ENCODE assay signal across 8 cellular contexts in the genomic region with DNA sequence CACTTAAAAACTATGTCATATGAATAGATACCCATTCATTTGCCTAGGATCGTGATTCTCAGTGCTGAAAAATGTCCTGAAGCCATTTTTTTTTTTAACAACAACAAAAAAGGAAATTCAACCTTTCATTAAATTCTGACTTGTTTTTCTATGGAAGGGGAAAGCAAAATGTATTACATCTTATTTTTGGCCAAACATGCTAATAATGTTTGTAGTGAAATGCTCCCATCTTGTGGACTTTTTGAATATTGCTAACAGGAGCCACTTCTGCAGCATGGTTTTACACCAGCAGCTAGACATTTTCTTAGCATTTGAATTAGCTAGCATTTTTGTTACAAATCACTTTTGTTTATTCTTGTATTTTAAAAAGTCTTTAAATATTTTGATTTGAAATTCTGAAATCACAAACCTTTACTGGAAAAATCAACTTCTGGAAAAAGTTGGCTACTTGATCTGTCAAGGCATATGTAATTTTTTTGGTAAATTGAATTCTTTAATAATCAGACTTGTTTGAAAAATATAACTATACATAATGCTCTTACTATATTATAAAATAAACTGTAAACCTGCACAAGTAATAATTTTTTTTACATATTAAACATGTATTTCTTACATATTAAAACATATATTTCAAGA.
DNase-seq lines count a peak whose midpoint lies in the region; ATAC-seq, FAIRE-seq and TF ChIP-seq lines count a peak whose summit lies in the region.

No MANE protein-coding gene starts in this region.

- ATAC-seq in K562 = peak; percentile 64
- peak; percentile 69 for ATAC-seq in left lobe of liver
- ATAC-seq in GM21737 (IDR thresholded peaks at IDR 0.05; ENCODE audit: unreplicated experiment) = no peak
- no peak for ATAC-seq in HG03135 (IDR thresholded peaks at IDR 0.05; ENCODE audit: unreplicated experiment)
- no peak for ATAC-seq in GM19397 (IDR thresholded peaks at IDR 0.05; ENCODE audit: unreplicated experiment)

- H3K27me3 ChIP-seq in K562 (ENCODE audit: control insufficient read depth in 2 of 2, insufficient read depth in 2 of 2, low read length in 2 of 2) = no peaks in the 10 kb centered on the region

- H4K20me1 ChIP-seq in K562 (replicated peaks; ENCODE audit: control insufficient read depth, insufficient read depth, low read length) = no peaks in the 10 kb centered on the region

- H2AFZ ChIP-seq in K562 (ENCODE audit: low read depth, low read length) = no peak overlapping the region

- no peak overlapping the region for H3K4me3 ChIP-seq in K562

- CTCF ChIA-PET in K562 (lab: Yijun Ruan, JAX; ENCODE audit: low intra/inter-chr PET ratio) = interaction anchor here (0.7 to 1.8 kb wide), 3 partner anchors 69 to 368 kb away, joined by 3 to 13 read pairs (median 3); no protein-coding TSS in a partner anchor

- no peaks in the 10 kb centered on the region for H3K9me1 ChIP-seq in K562 (ENCODE audit: control insufficient read depth, insufficient read depth, low read length)

- H3K36me3 ChIP-seq in K562 (ENCODE audit: control insufficient read depth, insufficient read depth, low read length) = peaks cover 15% of the 10 kb centered on the region; the same call in 2 of the 3 replicates

- no peaks in the 10 kb centered on the region for H3K79me2 ChIP-seq in K562 (ENCODE audit: control insufficient read depth, insufficient read depth, low read length)

- TF ChIP-seq EP300 in K562 (IDR thresholded peaks at IDR 0.05; ENCODE audit: low read length) = no peak

- no peak overlapping the region for H3K9ac ChIP-seq in K562 (ENCODE audit: insufficient read depth in 1 of 2, low read depth in 2 of 2, low read length in 2 of 2)

- DNase-seq in SKM-1 (lab: John Stamatoyannopoulos, UW; ENCODE audit: unreplicated experiment) (peak; percentile 13), SKM-1 treated with dmso at 0.1 percent for 144 hours (lab: John Stamatoyannopoulos, UW; ENCODE audit: unreplicated experiment) (no peak), NCI-H146 treated with DMSO at 0.1 percent for 48 hours (lab: John Stamatoyannopoulos, UW; ENCODE audit: unreplicated experiment) (peak; percentile 62), K562 (ENCODE audit: extremely low read depth in 1 of 4, low spot score in 3 of 4) (peak; percentile 39 to 55 (median 49)), left lobe of liver (ENCODE audit: low spot score) (no peak)

- WGBS in K562 (ENCODE audit: insufficient coverage, low coverage, missing lambda C conversion rate) = 77% methylated on average over 1 of the region's 1 CpG

- in situ Hi-C loops in K562 (cut with MboI) = no loop called here

- TF ChIP-seq POLR2A in K562 (conservative IDR thresholded peaks at IDR 0.05) = no peak

- H3K4me2 ChIP-seq in K562 (ENCODE audit: insufficient read depth, low read length) = no peak overlapping the region

- H3K9me3 ChIP-seq in K562 (replicated peaks; ENCODE audit: control insufficient read depth, insufficient read depth, low read depth, low read length) = no peaks in the 10 kb centered on the region

- H3K4me1 ChIP-seq in K562 (replicated peaks in 1 of 2; ENCODE audit: control insufficient read depth in 2 of 2, insufficient read depth in 2 of 2, low read length in 2 of 2) = no peaks in the 10 kb centered on the region

- no peak overlapping the region for H3K27ac ChIP-seq in K562 (ENCODE audit: extremely low read depth, low read depth, low read length)

- TF ChIP-seq CTCF in K562 (IDR thresholded peaks at IDR 0.05 in 2 of 3, conservative IDR thresholded peaks at IDR 0.05 in 1 of 3; ENCODE audit: insufficient read depth in 2 of 3, low read depth in 1 of 3, low read length in 3 of 3) = peak; percentile 28 to 69 (median 58); a peak in 5 of 6 replicates

- FAIRE-seq in K562 (lab: Jason Lieb, UNC) = peak; percentile 79

- BruUV-seq in K562 (replicated peaks; lab: Mats Ljungman, UMichigan) = no TSS peak

- intact Hi-C loops in K562 (cut with micrococcal nuclease) = loop anchor here (1.0 kb wide), 2 partner anchors 69 to 236 kb away; no protein-coding TSS in a partner anchor

- POLR2A ChIA-PET in K562 (lab: Yijun Ruan, JAX) = interaction anchor here (0.7 kb wide), 1 partner anchor 80 kb away, joined by 3 read pairs; the partner anchor contains the start of gene ID2

- TF ChIP-seq RAD21 in K562 (CRISPR knock-in tag; conservative IDR thresholded peaks at IDR 0.05 in 1 of 2, IDR thresholded peaks at IDR 0.05 in 1 of 2) = peak; percentile 63 to 71

TF ChIP-seq in K562, 482 proteins besides CTCF, POLR2A, EP300 and RAD21:
- 0 out of 4 replicates have a peak, but pooled peaks of 1 of the 2 experiments have one; percentile 26 for TF ChIP-seq NONO (IDR thresholded peaks at IDR 0.05; ENCODE audit: low read depth in 2 of 2, low read length in 1 of 2)
- peak; percentile 68 for TF ChIP-seq DEAF1 (CRISPR knock-in tag; IDR thresholded peaks at IDR 0.05)
- TF ChIP-seq TAF1 (IDR thresholded peaks at IDR 0.05; ENCODE audit: control insufficient read depth, extremely low read depth, insufficient read depth, low read length, severe bottlenecking) = no peak
- TF ChIP-seq SMC3 (conservative IDR thresholded peaks at IDR 0.05; ENCODE audit: insufficient read depth, low read depth, low read length) = peak; percentile 37; the same call in 1 of the 2 replicates

Comparison
In these comparisons a context has a peak if more than half of its experiments do, and no peak if none do; other contexts are left out.
1. DNase-seq: peak in SKM-1 (single experiment), NCI-H146 treated with DMSO at 0.1 percent for 48 hours (single experiment) and K562 (4 of 4); none in SKM-1 treated with dmso at 0.1 percent for 144 hours (single experiment) and left lobe of liver (single experiment).
2. ATAC-seq: peak in K562 (single experiment) and left lobe of liver (single experiment); none in GM21737 (single experiment), HG03135 (single experiment) and GM19397 (single experiment).